1 cellular context compared by ENCODE assay signal in genomic region chr10:26269754-26270153, GRCh38.
TF ChIP-seq lines count a peak whose summit lies in the region.

No MANE protein-coding gene starts in this region.

TF ChIP-seq in K562, 482 proteins besides CTCF, POLR2A, EP300 and RAD21 (continued from another document):
- no peak for TF ChIP-seq ATF6 (CRISPR knock-in tag; IDR thresholded peaks at IDR 0.05)
- TF ChIP-seq L3MBTL2 (IDR thresholded peaks at IDR 0.05) = no peak
- no peak for TF ChIP-seq POLR2AphosphoS5 (IDR thresholded peaks at IDR 0.05; ENCODE audit: control insufficient read depth, insufficient read depth, low read depth, low read length)
- no peak for TF ChIP-seq GTF2F1 (IDR thresholded peaks at IDR 0.05; ENCODE audit: low read depth, low read length)
- no peak for TF ChIP-seq USF1 (CRISPR knock-in tag; IDR thresholded peaks at IDR 0.05)
- TF ChIP-seq ADNP (tag; IDR thresholded peaks at IDR 0.05) = no peak
- no peak for TF ChIP-seq ZHX1 (conservative IDR thresholded peaks at IDR 0.05; ENCODE audit: low read length)
- no peak for TF ChIP-seq HNRNPH1 (optimal IDR thresholded peaks at IDR 0.05; ENCODE audit: low read depth, low read length)
- TF ChIP-seq ZBTB2 (IDR thresholded peaks at IDR 0.05) = no peak
- TF ChIP-seq HMBOX1 (IDR thresholded peaks at IDR 0.05) = no peak
- no peak for TF ChIP-seq ZNF23 (CRISPR knock-in tag; IDR thresholded peaks at IDR 0.05)
